In genomic region chr5:53038196-53038847, GRCh38 we compare ENCODE assay signal across 1 cellular context.
TF ChIP-seq lines count a peak whose summit lies in the region.

No MANE protein-coding gene starts in this region.

TF ChIP-seq in HEK293, 187 proteins besides CTCF, POLR2A, EP300 and RAD21 (continued from another document):
- TF ChIP-seq ZBTB11 (tag by site-specific recombination; conservative IDR thresholded peaks at IDR 0.05; ENCODE audit: low read depth) (no peak), ZNF398 (tag by site-specific recombination; IDR thresholded peaks at IDR 0.05) (peak; percentile 42; the same call in 1 of the 2 replicates), ZNF19 (tag by site-specific recombination; IDR thresholded peaks at IDR 0.05; ENCODE audit: low read depth) (no peak), HOXD13 (CRISPR knock-in tag; IDR thresholded peaks at IDR 0.05; ENCODE audit: borderline replicate concordance) (no peak), MEIS1 (CRISPR knock-in tag; IDR thresholded peaks at IDR 0.05; ENCODE audit: borderline replicate concordance) (no peak), GFI1B (tag by site-specific recombination; IDR thresholded peaks at IDR 0.05) (0 out of 2 replicates have a peak, but pooled peaks have one; percentile 24)
